ENCODE assay signal across 22 cellular contexts in the genomic region with DNA sequence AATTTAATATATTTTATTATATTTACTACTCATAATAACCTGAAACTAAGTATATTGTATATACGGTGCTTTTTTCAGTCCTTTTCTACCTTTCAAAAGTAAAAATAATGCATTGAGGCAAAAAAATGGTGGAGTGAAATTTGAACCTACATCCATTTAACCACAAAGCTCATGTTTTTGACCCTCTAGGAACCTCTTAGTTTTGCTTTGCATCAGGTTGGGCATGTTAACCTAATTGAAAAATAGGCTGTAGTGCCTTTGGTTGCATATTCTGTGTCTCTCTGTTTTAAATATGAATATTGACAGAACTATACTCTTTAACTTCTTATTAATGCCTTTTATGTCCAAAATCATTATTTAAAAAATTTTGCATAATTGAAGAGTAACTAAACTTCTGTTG. TPM values are rescaled to one million over a fixed set of nuclear protein-coding genes. Genes with fewer than 3 reads are reported as not detected.
DNase-seq lines count a peak whose midpoint lies in the region; ATAC-seq and TF ChIP-seq lines count a peak whose summit lies in the region.
"Had no signal": no experiment of that assay in that cellular context is flagged by ENCODE, and none has a peak within 500 bp of the region (broad histone marks: within the 10 kb centered on the region; RNA-seq: fewer than 3 reads in every experiment).

No MANE protein-coding gene starts in this region.

- ATAC-seq in heart left ventricle, result no peak
- ATAC-seq in HG02970 (IDR thresholded peaks at IDR 0.05; ENCODE audit: low FRiP score, unreplicated experiment), result no peak
- ATAC-seq: CD8-positive, alpha-beta T cell had no signal

- peaks cover 59% of the 10 kb centered on the region for H3K4me1 ChIP-seq in left ventricle myocardium inferior
- H3K4me1 ChIP-seq in heart left ventricle, result peaks cover under 1 to 68% (median 27%) of the 10 kb centered on the region in 12 donors

- WGBS in heart left ventricle, 4 donors, result 39 to 98% (median 96%) methylated on average over 1 of the region's 1 CpG

- intact Hi-C loops in left ventricle myocardium inferior (cut with micrococcal nuclease), result no loop called here
- intact Hi-C loops in heart left ventricle (cut with DNase I), result loop anchor here in 1 of 10 donors (10.0 kb wide), 1 partner anchor 137 kb away; no protein-coding TSS in a partner anchor

- TF ChIP-seq CTCF in left ventricle myocardium inferior (IDR thresholded peaks at IDR 0.05; ENCODE audit: borderline replicate concordance), result no peak
- TF ChIP-seq CTCF in heart left ventricle (IDR thresholded peaks at IDR 0.05), result no peak
- TF ChIP-seq CTCF in choroid plexus epithelial cell (conservative IDR thresholded peaks at IDR 0.05; ENCODE audit: low read depth, low read length), result no peak
- no peak for TF ChIP-seq CTCF in retinal pigment epithelial cell (conservative IDR thresholded peaks at IDR 0.05; ENCODE audit: low read depth, low read length)

- no peak overlapping the region for H3K4me3 ChIP-seq in left ventricle myocardium inferior
- H3K4me3 ChIP-seq in heart left ventricle, result peak overlapping the region in 1 of 12 donors; percentile 61
- H3K4me3 ChIP-seq in choroid plexus epithelial cell (ENCODE audit: low read depth, low read length), result no peak overlapping the region
- H3K4me3 ChIP-seq in retinal pigment epithelial cell (ENCODE audit: low read length), result peak overlapping the region; percentile 14

- peak overlapping the region; percentile 1 for H3K27ac ChIP-seq in left ventricle myocardium inferior (replicated peaks)
- peak overlapping the region in 3 of 12 donors; percentile 2 to 26 (median 14) for H3K27ac ChIP-seq in heart left ventricle
- H3K27ac ChIP-seq: 22Rv1 had no signal

- TF ChIP-seq POLR2A in heart left ventricle (IDR thresholded peaks at IDR 0.05), result no peak

- H3K9me3 ChIP-seq in left ventricle myocardium inferior (replicated peaks) (no peaks in the 10 kb centered on the region), heart left ventricle (no peaks in the 10 kb centered on the region)

- H3K36me3 ChIP-seq in left ventricle myocardium inferior (no peaks in the 10 kb centered on the region), heart left ventricle (no peaks in the 10 kb centered on the region)

- no peaks in the 10 kb centered on the region for H3K27me3 ChIP-seq in left ventricle myocardium inferior (ENCODE audit: low read depth)
- peaks cover 0 to 7% (median 0%) of the 10 kb centered on the region in 9 donors for H3K27me3 ChIP-seq in heart left ventricle

- DNase-seq in left ventricle myocardium inferior (no peak), heart left ventricle (no peak), choroid plexus epithelial cell (ENCODE audit: low read depth) (peak; percentile 66), retinal pigment epithelial cell (ENCODE audit: low read depth) (no peak), SW 1271 (lab: John Stamatoyannopoulos, UW) (no peak), NCI-H146 treated with DMSO at 0.1 percent for 48 hours (lab: John Stamatoyannopoulos, UW; ENCODE audit: unreplicated experiment) (no peak), activated gamma-delta T cell (lab: John Stamatoyannopoulos, UW) (no peak)
- DNase-seq: ACHN; C1 segment of cervical spinal cord; Calu3; CD8-positive, alpha-beta T cell; GOT3; Kasumi-1; NCI-H1694 treated with DMSO at 0.1 percent for 48 hours; NCI-H2107; NCI-H446 treated with DMSO at 0.1 percent for 48 hours; NCI-H526 treated with DMSO at 0.1 percent for 48 hours; Right ventricle myocardium superior had no signal

RNA-seq across cellular contexts. Expression of a gene that starts 3.8 kb away (rescaled TPM):
- 9.0 TPM for total RNA-seq in left ventricle myocardium inferior
- total RNA-seq in heart left ventricle, result 10 to 100 TPM in 4 of 9 donors, 1 to 10 TPM in 5; 2.1 to 17.3 (median 5.0) TPM
- 1 to 10 TPM; 3.7 to 4.0 TPM for polyA plus RNA-seq in heart left ventricle
- total RNA-seq: Calu3; CD8-positive, alpha-beta T cell; Daoy; MCF 10A had no signal
